ENCODE assay signal across 29 cellular contexts in the genomic region with DNA sequence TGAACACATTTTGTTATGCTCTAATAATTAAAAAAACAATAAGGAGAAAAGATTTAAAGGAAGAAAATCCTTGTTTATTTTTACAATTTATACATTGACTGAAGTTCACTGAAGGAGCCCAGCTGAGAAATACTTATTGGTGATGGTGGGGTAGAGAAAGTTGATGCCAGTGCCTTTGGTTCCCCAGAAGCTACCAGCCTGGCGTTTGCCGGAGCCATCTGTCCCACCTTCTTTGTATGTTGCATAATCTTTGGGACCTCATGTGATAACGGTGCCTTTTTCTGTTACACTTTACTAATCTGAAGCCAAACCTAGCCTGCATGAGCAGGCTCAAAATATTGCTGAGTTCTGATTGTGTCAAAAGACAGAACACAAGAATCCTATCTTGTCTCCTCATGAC. TPM values are rescaled to one million over a fixed set of nuclear protein-coding genes. Genes with fewer than 3 reads are reported as not detected.
"Had no signal": no experiment of that assay in that cellular context is flagged by ENCODE, and none has a peak within 500 bp of the region (broad histone marks: within the 10 kb centered on the region; RNA-seq: fewer than 3 reads in every experiment).

No MANE protein-coding gene starts in this region.

- ATAC-seq: activated CD4-positive, alpha-beta T cell treated with anti-CD3 and anti-CD28 coated beads for 36 hours; activated naive CD8-positive, alpha-beta T cell treated with anti-CD3 and anti-CD28 coated beads, Interleukin-2, amount 50 U/mL, for 24 hours; activated T-cell treated with anti-CD3 and anti-CD28 coated beads, Interleukin-2, amount 50 U/mL, for 72 hours; body of pancreas; effector memory CD8-positive, alpha-beta T cell; foreskin keratinocyte; gastrocnemius medialis; heart left ventricle had no signal

- H3K4me3 ChIP-seq: adrenal gland, body of pancreas, coronary artery, esophagus muscularis mucosa, gastrocnemius medialis, heart left ventricle had no signal

- H3K9me3 ChIP-seq: adrenal gland, body of pancreas, esophagus muscularis mucosa, gastrocnemius medialis, heart left ventricle had no signal

- H3K27ac ChIP-seq: adrenal gland, body of pancreas, coronary artery, esophagus muscularis mucosa, foreskin keratinocyte, gastrocnemius medialis, heart left ventricle had no signal

- DNase-seq: activated CD4-positive, alpha-beta memory T cell treated with anti-CD3 and anti-CD28 coated beads, Interleukin-2, amount 10 ng/mL, durations not matched to agents 7 days and 5 days; activated CD4-positive, alpha-beta T cell treated with anti-CD3 and anti-CD28 coated beads for 36 hours; activated CD4-positive, alpha-beta T cell treated with anti-CD3 and anti-CD28 coated beads, Interleukin-2, amount 10 ng/mL, durations not matched to agents 24 days and 14 days; activated CD4-positive, CD25-positive, alpha-beta regulatory T cell; activated CD4-positive, CD25-positive, alpha-beta regulatory T cell treated with anti-CD3 and anti-CD28 coated beads, Interleukin-2, amount 50 U/mL, for 72 hours; activated CD8-positive, alpha-beta memory T cell treated with anti-CD3 and anti-CD28 coated beads, Interleukin-2, amount 50 U/mL, for 48 hours; activated gamma-delta T cell; activated naive CD4-positive, alpha-beta T cell treated with anti-CD3 and anti-CD28 coated beads for 36 hours; activated naive CD8-positive, alpha-beta T cell treated with anti-CD3 and anti-CD28 coated beads for 36 hours; activated naive CD8-positive, alpha-beta T cell treated with anti-CD3 and anti-CD28 coated beads, Interleukin-2, amount 50 U/mL, for 24 hours; activated T-cell treated with anti-CD3 and anti-CD28 coated beads for 4 hours; activated T-cell treated with anti-CD3 and anti-CD28 coated beads, Interleukin-2, amount 50 U/mL, for 24 hours; activated T-cell treated with anti-CD3 and anti-CD28 coated beads, Interleukin-2, amount 50 U/mL, for 72 hours; adrenal gland; amygdala; aorta; body of pancreas; cerebellar nuclear complex; effector CD4-positive, alpha-beta T cell; effector memory CD8-positive, alpha-beta T cell; erythroblast; foreskin keratinocyte; gastrocnemius medialis; glutamatergic neuron; heart left ventricle; T-helper 2 cell had no signal

- H3K27me3 ChIP-seq: adrenal gland, body of pancreas, esophagus muscularis mucosa, foreskin keratinocyte, gastrocnemius medialis, heart left ventricle had no signal

- H3K36me3 ChIP-seq: adrenal gland, esophagus muscularis mucosa, gastrocnemius medialis, heart left ventricle had no signal

- H3K4me1 ChIP-seq: adrenal gland, body of pancreas, esophagus muscularis mucosa, foreskin keratinocyte, gastrocnemius medialis, heart left ventricle had no signal

RNA-seq across cellular contexts. Expression of a gene that starts 22.7 kb away (rescaled TPM):
- total RNA-seq: activated CD4-positive, alpha-beta T cell treated with anti-CD3 and anti-CD28 coated beads, Interleukin-2, amount 10 ng/mL, durations not matched to agents 24 days and 14 days; activated naive CD8-positive, alpha-beta T cell treated with anti-CD3 and anti-CD28 coated beads for 36 hours; gastrocnemius medialis; T-helper 1 cell treated with Interleukin-12 subunit alpha and Interleukin-12 subunit beta and Interleukin-4 antibody, amounts not matched to agents 30 ng/mL and 1 ng/mL, for 36 hours had no signal
